9 cellular contexts compared by ENCODE assay signal in genomic region chr7:27198871-27199801, GRCh38. TPM values are rescaled to one million over a fixed set of nuclear protein-coding genes. Genes with fewer than 3 reads are reported as not detected.
DNase-seq lines count a peak whose midpoint lies in the region; ATAC-seq, FAIRE-seq and TF ChIP-seq lines count a peak whose summit lies in the region.
"Had no signal": no experiment of that assay in that cellular context is flagged by ENCODE, and none has a peak within 500 bp of the region (broad histone marks: within the 10 kb centered on the region; RNA-seq: fewer than 3 reads in every experiment).

No MANE protein-coding gene starts in this region.

- H2AFZ ChIP-seq in keratinocyte (ENCODE audit: control insufficient read depth, low read length), result no peak overlapping the region

- DNase-seq in activated naive CD4-positive, alpha-beta T cell (lab: John Stamatoyannopoulos, UW), result no peak
- peak; percentile 61 for DNase-seq in SW480 (ENCODE audit: low spot score)
- no peak for DNase-seq in keratinocyte (ENCODE audit: low read depth, low spot score)
- no peak for DNase-seq in SK-N-DZ (ENCODE audit: low spot score)

- no peaks in the 10 kb centered on the region for H3K9me3 Mint-ChIP-seq in activated naive CD4-positive, alpha-beta T cell treated with anti-CD3 and anti-CD28 coated beads, Interleukin-2, amount 50 U/mL, for 24 hours

- H3K9me3 ChIP-seq in keratinocyte (ENCODE audit: control insufficient read depth, low read depth, low read length), result no peaks in the 10 kb centered on the region
- H3K9me3 ChIP-seq: right lobe of liver had no signal

- H3K4me1 Mint-ChIP-seq in activated naive CD4-positive, alpha-beta T cell treated with anti-CD3 and anti-CD28 coated beads, Interleukin-2, amount 50 U/mL, for 24 hours, result peaks cover 33% of the 10 kb centered on the region

- no peaks in the 10 kb centered on the region for H4K20me1 ChIP-seq in keratinocyte (ENCODE audit: control insufficient read depth, extremely low read depth, insufficient read depth, low read length)

- no peaks in the 10 kb centered on the region for H3K9me1 ChIP-seq in keratinocyte (ENCODE audit: control insufficient read depth, extremely low read depth, insufficient read depth, low read length)

- no peak for TF ChIP-seq CTCF in keratinocyte (optimal IDR thresholded peaks at IDR 0.05 in 1 of 3, IDR thresholded peaks at IDR 0.05 in 1 of 3, conservative IDR thresholded peaks at IDR 0.05 in 1 of 3; ENCODE audit: extremely low read depth in 1 of 3, insufficient read depth in 2 of 3, low read length in 3 of 3)

- H3K4me2 ChIP-seq in keratinocyte (ENCODE audit: control insufficient read depth, extremely low read depth, insufficient read depth, low read depth, low read length), result peak overlapping the region; percentile 67

- peaks cover 66% of the 10 kb centered on the region for H3K27me3 Mint-ChIP-seq in activated naive CD4-positive, alpha-beta T cell treated with anti-CD3 and anti-CD28 coated beads, Interleukin-2, amount 50 U/mL, for 24 hours

- H3K27me3 ChIP-seq in keratinocyte (ENCODE audit: control insufficient read depth, extremely low read depth, insufficient read depth, low read length), result peaks cover 84% of the 10 kb centered on the region

- H3K79me2 ChIP-seq in keratinocyte (ENCODE audit: control insufficient read depth, insufficient read depth, low read length), result no peaks in the 10 kb centered on the region

- dilution Hi-C loops in keratinocyte (cut with MboI; ENCODE audit: extremely low pct_ligation_motif_present, low sequenced_read_pairs), result no loop called here

- peak overlapping the region; percentile 77 for H3K4me3 Mint-ChIP-seq in activated naive CD4-positive, alpha-beta T cell treated with anti-CD3 and anti-CD28 coated beads, Interleukin-2, amount 50 U/mL, for 24 hours

- no peak overlapping the region for H3K27ac Mint-ChIP-seq in activated naive CD4-positive, alpha-beta T cell treated with anti-CD3 and anti-CD28 coated beads, Interleukin-2, amount 50 U/mL, for 24 hours

- H3K36me3 Mint-ChIP-seq in activated naive CD4-positive, alpha-beta T cell treated with anti-CD3 and anti-CD28 coated beads, Interleukin-2, amount 50 U/mL, for 24 hours, result no peaks in the 10 kb centered on the region

- H3K4me3 ChIP-seq in keratinocyte (ENCODE audit: control insufficient read depth in 2 of 3, extremely low read depth in 1 of 3, insufficient read depth in 2 of 3, low read depth in 1 of 3, low read length in 3 of 3), result peak overlapping the region in 1 of 3 experiments; percentile 43
- peak overlapping the region; percentile 87 for H3K4me3 ChIP-seq in urinary bladder (ENCODE audit: low read depth, low read length)
- H3K4me3 ChIP-seq: right lobe of liver had no signal

- no peak for ATAC-seq in HG02678 (IDR thresholded peaks at IDR 0.05; ENCODE audit: unreplicated experiment)
- no peak for ATAC-seq in GM18520 (IDR thresholded peaks at IDR 0.05; ENCODE audit: unreplicated experiment)

- no peaks in the 10 kb centered on the region for H3K36me3 ChIP-seq in keratinocyte (ENCODE audit: control insufficient read depth in 2 of 2, extremely low read depth in 1 of 2, insufficient read depth in 2 of 2, low read length in 2 of 2)
- no peaks in the 10 kb centered on the region for H3K36me3 ChIP-seq in urinary bladder (ENCODE audit: insufficient read depth)
- H3K36me3 ChIP-seq: right lobe of liver had no signal

- H3K9ac ChIP-seq in keratinocyte (ENCODE audit: control insufficient read depth, extremely low read depth, insufficient read depth, low read length), result no peak overlapping the region

- WGBS in urinary bladder, result under 1% methylated on average over 93 of the region's 93 CpGs

- FAIRE-seq in keratinocyte (lab: Jason Lieb, UNC), result no peak

- peaks cover 7% of the 10 kb centered on the region for H3K4me1 ChIP-seq in keratinocyte (ENCODE audit: control insufficient read depth, extremely low read depth, insufficient read depth, low read length)
- no peaks in the 10 kb centered on the region for H3K4me1 ChIP-seq in urinary bladder (ENCODE audit: insufficient read depth)

- H3K27ac ChIP-seq in keratinocyte (ENCODE audit: control insufficient read depth, insufficient read depth, low read length) (no peak overlapping the region), urinary bladder (ENCODE audit: low read depth) (peak overlapping the region; percentile 91)
- H3K27ac ChIP-seq: right lobe of liver had no signal

RNA-seq across cellular contexts. Expression of gene HOXA13, which starts 0.8 kb away (rescaled TPM):
- polyA plus RNA-seq in keratinocyte (not detected in 3 replicates), urinary bladder (24.4 TPM)
- not detected for polyA plus RNA-seq in keratinocyte (2011; ENCODE audit: low read depth)
- polyA plus RNA-seq in keratinocyte (2011; cell fraction: cytosol; rRNA removed), result not detected in 2 replicates
- polyA plus RNA-seq in keratinocyte (2011; cell fraction: nucleus; rRNA removed), result not detected in 2 replicates
- not detected in 2 replicates for polyA plus RNA-seq in keratinocyte (2012; ENCODE audit: low replicate concordance)
- polyA minus RNA-seq in keratinocyte, result not detected in 3 replicates
- polyA minus RNA-seq in keratinocyte (2011; cell fraction: cytosol; rRNA and poly(A)+ RNA removed), result not detected
- not detected in 2 replicates for polyA minus RNA-seq in keratinocyte (2011; cell fraction: nucleus; rRNA and poly(A)+ RNA removed)
- total RNA-seq in urinary bladder, result 43.2 TPM
- polyA plus RNA-seq in SK-N-DZ (2014; cell fraction: cytosol; rRNA removed), result not detected in 2 replicates
- not detected in 2 replicates for polyA plus RNA-seq in SK-N-DZ (2014; cell fraction: nucleus; rRNA removed)
- total RNA-seq: right lobe of liver had no signal

RNA-seq across cellular contexts. Expression of gene HOXA11, which starts 14.1 kb away (rescaled TPM):
- polyA plus RNA-seq in keratinocyte (0.07 to 0.18 TPM (median 0.14 TPM) in 3 replicates), urinary bladder (39.1 TPM)
- polyA plus RNA-seq in keratinocyte (2011; ENCODE audit: low read depth), result not detected
- polyA plus RNA-seq in keratinocyte (2011; cell fraction: cytosol; rRNA removed), result 0.17 and 0.19 TPM in 2 replicates
- polyA plus RNA-seq in keratinocyte (2011; cell fraction: nucleus; rRNA removed), result 0.13 TPM in 2 replicates
- polyA plus RNA-seq in keratinocyte (2012; ENCODE audit: low replicate concordance), result 0.16 and 0.27 TPM in 2 replicates
- polyA minus RNA-seq in keratinocyte, result not detected in 3 replicates
- polyA minus RNA-seq in keratinocyte (2011; cell fraction: cytosol; rRNA and poly(A)+ RNA removed), result not detected
- polyA minus RNA-seq in keratinocyte (2011; cell fraction: nucleus; rRNA and poly(A)+ RNA removed), result not detected in 2 replicates
- 9.3 TPM for total RNA-seq in urinary bladder
- polyA plus RNA-seq in SK-N-DZ (2014; cell fraction: cytosol; rRNA removed), result not detected in 2 replicates
- not detected in 2 replicates for polyA plus RNA-seq in SK-N-DZ (2014; cell fraction: nucleus; rRNA removed)
- total RNA-seq: right lobe of liver had no signal

RNA-seq across cellular contexts. Expression of gene HOXA10, which starts 25.0 kb away (rescaled TPM):
- polyA plus RNA-seq in keratinocyte (1.6 to 4.5 TPM (median 2.4 TPM) in 3 replicates), urinary bladder (44.9 TPM)
- polyA plus RNA-seq in keratinocyte (2011; ENCODE audit: low read depth), result 0.40 TPM
- 2.0 and 2.2 TPM in 2 replicates for polyA plus RNA-seq in keratinocyte (2011; cell fraction: cytosol; rRNA removed)
- 2.0 and 2.1 TPM in 2 replicates for polyA plus RNA-seq in keratinocyte (2011; cell fraction: nucleus; rRNA removed)
- 2.5 and 9.5 TPM in 2 replicates for polyA plus RNA-seq in keratinocyte (2012; ENCODE audit: low replicate concordance)
- polyA minus RNA-seq in keratinocyte, result 1.9 to 5.1 TPM (median 3.0 TPM) in 3 replicates
- not detected for polyA minus RNA-seq in keratinocyte (2011; cell fraction: cytosol; rRNA and poly(A)+ RNA removed)
- 0.47 and 0.84 TPM in 2 replicates for polyA minus RNA-seq in keratinocyte (2011; cell fraction: nucleus; rRNA and poly(A)+ RNA removed)
- 23.2 TPM for total RNA-seq in urinary bladder
- not detected in 2 replicates for polyA plus RNA-seq in SK-N-DZ (2014; cell fraction: cytosol; rRNA removed)
- not detected in 2 replicates for polyA plus RNA-seq in SK-N-DZ (2014; cell fraction: nucleus; rRNA removed)
- total RNA-seq: right lobe of liver had no signal

RNA-seq across cellular contexts. Expression of gene HOXA9, which starts 33.8 kb away (rescaled TPM):
- 9.0 to 40.5 TPM (median 28.1 TPM) in 3 replicates for polyA plus RNA-seq in keratinocyte
- polyA plus RNA-seq in keratinocyte (2011; ENCODE audit: low read depth), result 76.1 TPM
- 20.4 and 23.2 TPM in 2 replicates for polyA plus RNA-seq in keratinocyte (2011; cell fraction: cytosol; rRNA removed)
- 22.3 and 31.4 TPM in 2 replicates for polyA plus RNA-seq in keratinocyte (2011; cell fraction: nucleus; rRNA removed)
- 21.1 and 27.0 TPM in 2 replicates for polyA plus RNA-seq in keratinocyte (2012; ENCODE audit: low replicate concordance)
- polyA minus RNA-seq in keratinocyte, result 1.5 to 5.7 TPM (median 4.0 TPM) in 3 replicates
- polyA minus RNA-seq in keratinocyte (2011; cell fraction: cytosol; rRNA and poly(A)+ RNA removed), result 9.4 TPM
- polyA minus RNA-seq in keratinocyte (2011; cell fraction: nucleus; rRNA and poly(A)+ RNA removed), result 2.2 and 3.8 TPM in 2 replicates
- total RNA-seq in urinary bladder, result 19.8 TPM
- polyA plus RNA-seq in urinary bladder, result 20.5 TPM
- polyA plus RNA-seq in SK-N-DZ (2014; cell fraction: cytosol; rRNA removed), result 0.16 TPM in 1 of 2 replicates, not detected in the other
- not detected in 2 replicates for polyA plus RNA-seq in SK-N-DZ (2014; cell fraction: nucleus; rRNA removed)

RNA-seq across cellular contexts. Expression of gene HOXA7, which starts 42.7 kb away (rescaled TPM):
- polyA plus RNA-seq in keratinocyte (3.8 to 13.5 TPM (median 8.1 TPM) in 3 replicates), urinary bladder (14.2 TPM)
- 4.9 TPM for polyA plus RNA-seq in keratinocyte (2011; ENCODE audit: low read depth)
- 7.4 and 9.8 TPM in 2 replicates for polyA plus RNA-seq in keratinocyte (2011; cell fraction: cytosol; rRNA removed)
- polyA plus RNA-seq in keratinocyte (2011; cell fraction: nucleus; rRNA removed), result 5.2 and 6.0 TPM in 2 replicates
- 3.9 and 14.3 TPM in 2 replicates for polyA plus RNA-seq in keratinocyte (2012; ENCODE audit: low replicate concordance)
- polyA minus RNA-seq in keratinocyte, result 4.5 to 4.9 TPM (median 4.8 TPM) in 3 replicates
- polyA minus RNA-seq in keratinocyte (2011; cell fraction: cytosol; rRNA and poly(A)+ RNA removed), result 11.9 TPM
- 2.0 and 2.3 TPM in 2 replicates for polyA minus RNA-seq in keratinocyte (2011; cell fraction: nucleus; rRNA and poly(A)+ RNA removed)
- total RNA-seq in urinary bladder, result 3.7 TPM
- not detected in 2 replicates for polyA plus RNA-seq in SK-N-DZ (2014; cell fraction: cytosol; rRNA removed)
- polyA plus RNA-seq in SK-N-DZ (2014; cell fraction: nucleus; rRNA removed), result not detected in 2 replicates
- total RNA-seq: right lobe of liver had no signal

Comparison
In these comparisons a context has a peak if more than half of its experiments do, and no peak if none do; other contexts are left out.
1. RNA of gene HOXA13, which starts 0.8 kb away (polyA plus RNA-seq): 24.4 TPM in urinary bladder (single experiment); not detected in keratinocyte; every median in the first group is over 10 times any median in the second.
2. RNA of gene HOXA11, which starts 14.1 kb away (polyA plus RNA-seq): 39.1 TPM in urinary bladder (single experiment); 0.07 to 0.27 TPM in keratinocyte; every median in the first group is over 10 times any median in the second.